In the genomic region with DNA sequence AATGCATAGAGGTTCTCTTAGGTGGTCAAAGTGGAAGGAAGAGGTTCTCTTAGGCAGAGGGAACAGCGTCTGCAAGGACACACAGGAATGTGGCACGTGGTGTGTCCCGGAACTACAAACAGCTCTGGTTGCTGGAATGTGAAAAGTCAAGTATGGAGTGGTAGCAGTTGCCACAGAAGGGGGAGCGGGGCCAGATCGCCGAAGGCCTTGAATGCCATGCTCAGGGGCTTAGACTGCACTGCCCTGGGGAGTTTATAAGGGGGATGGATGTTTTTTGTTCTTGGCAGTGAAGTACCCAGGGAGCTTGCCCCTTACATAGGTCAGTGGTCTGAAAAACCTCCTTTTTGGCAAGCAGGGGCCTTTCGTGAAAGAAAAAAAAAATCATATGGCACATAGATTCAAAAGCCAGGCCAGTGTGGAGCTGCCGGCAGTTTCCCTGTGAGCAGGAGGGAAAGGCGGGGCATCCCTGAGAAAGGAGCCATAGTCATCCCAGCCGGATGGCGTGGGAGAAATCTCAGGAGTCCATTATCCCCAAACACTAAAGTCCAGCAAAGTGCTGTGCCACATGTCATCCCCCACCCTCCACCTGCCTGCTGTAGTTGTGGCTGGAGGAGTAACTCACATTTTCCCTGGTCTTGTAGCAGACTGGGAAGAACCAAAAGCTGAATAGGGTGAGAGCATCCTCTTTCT, we compare ENCODE assay signal across 8 cellular contexts. TPM values are rescaled to one million over a fixed set of nuclear protein-coding genes. Genes with fewer than 3 reads are reported as not detected.
A peak's percentile ranks its signal among the peaks of the same experiment; 100 is the strongest.
DNase-seq lines count a peak whose midpoint lies in the region; ATAC-seq and TF ChIP-seq lines count a peak whose summit lies in the region.

No MANE protein-coding gene starts in this region.

- H3K27ac ChIP-seq in Peyer's patch, result peak overlapping the region in 1 of 4 donors; percentile 84

- DNase-seq in ELR (ENCODE audit: low read depth), result peak; percentile 43
- no peak for DNase-seq in Peyer's patch
- peak; percentile 17 for DNase-seq in fibroblast of peridontal ligament (ENCODE audit: extremely low read depth)
- DNase-seq in sciatic nerve (ENCODE audit: low spot score), result no peak
- no peak for DNase-seq in NCI-H2081 (lab: John Stamatoyannopoulos, UW)
- DNase-seq in stimulated activated CD4-positive, alpha-beta T cell treated with anti-CD3 and anti-CD28 coated beads, Interleukin-2, amount 100 ng/mL, for 24 hours, result no peak

- peaks cover 0 to 9% (median 0%) of the 10 kb centered on the region in 4 donors for H3K4me1 ChIP-seq in Peyer's patch

- H3K9me3 ChIP-seq in Peyer's patch, result no peaks in the 10 kb centered on the region

- H3K4me3 ChIP-seq in Peyer's patch, result peak overlapping the region; percentile 54 to 78 (median 70)

- no peaks in the 10 kb centered on the region for H3K36me3 ChIP-seq in Peyer's patch

- no peaks in the 10 kb centered on the region for H3K27me3 ChIP-seq in Peyer's patch

- ATAC-seq in sciatic nerve (peak; percentile 35), GM18502 (IDR thresholded peaks at IDR 0.05; ENCODE audit: poor library complexity, unreplicated experiment) (no peak), HG02610 (IDR thresholded peaks at IDR 0.05; ENCODE audit: unreplicated experiment) (no peak)

- TF ChIP-seq POLR2A in Peyer's patch (IDR thresholded peaks at IDR 0.05), result no peak

- no peak for TF ChIP-seq CTCF in Peyer's patch (IDR thresholded peaks at IDR 0.05)

- intact Hi-C loops in sciatic nerve (cut with DNase I), result loop anchor here (10.0 kb wide), 1 partner anchor 440 kb away; no protein-coding TSS in a partner anchor

RNA-seq across cellular contexts. Expression of gene GORASP2, which starts 45.4 kb away (rescaled TPM):
- 10 to 100 TPM; 30.6 to 45.2 (median 35.3) TPM for total RNA-seq in Peyer's patch
- total RNA-seq in sciatic nerve, result 63.1 TPM

Comparison
In these comparisons a context has a peak if more than half of its experiments do, and no peak if none do; other contexts are left out.
1. DNase-seq: peak in ELR (single experiment) and fibroblast of peridontal ligament (single experiment); none in Peyer's patch (0 of 3), sciatic nerve (single experiment), NCI-H2081 (0 of 2) and stimulated activated CD4-positive, alpha-beta T cell treated with anti-CD3 and anti-CD28 coated beads, Interleukin-2, amount 100 ng/mL, for 24 hours (0 of 2).